1 cellular context compared by ENCODE assay signal in genomic region chr6:26020291-26020982, GRCh38.
TF ChIP-seq lines count a peak whose summit lies in the region.

No MANE protein-coding gene starts in this region.

TF ChIP-seq in K562, 482 proteins besides CTCF, POLR2A, EP300 and RAD21 (continued from another document and continues in another):
- no peak for TF ChIP-seq ARID3A (IDR thresholded peaks at IDR 0.05; ENCODE audit: borderline replicate concordance, low read depth, low read length)
- TF ChIP-seq PRMT5 (CRISPR knock-in tag; IDR thresholded peaks at IDR 0.05) = no peak
- no peak for TF ChIP-seq ZNF408 (CRISPR knock-in tag; IDR thresholded peaks at IDR 0.05; ENCODE audit: low read depth)
- peak; percentile 61 for TF ChIP-seq CREM (IDR thresholded peaks at IDR 0.05; ENCODE audit: low read depth)
- peak; percentile 4 for TF ChIP-seq ZFP36 (IDR thresholded peaks at IDR 0.05; ENCODE audit: low read depth, low read length, partially characterized antibody)
- peak; percentile 55 for TF ChIP-seq GATA2 (CRISPR knock-in tag; IDR thresholded peaks at IDR 0.05)
- 0 out of 2 replicates have a peak, but pooled peaks have one; percentile 84 for TF ChIP-seq FOXK1 (CRISPR knock-in tag; IDR thresholded peaks at IDR 0.05; ENCODE audit: borderline replicate concordance)
- TF ChIP-seq SUPT5H (IDR thresholded peaks at IDR 0.05) = peak; percentile 91
- no peak for TF ChIP-seq ZNF217 (CRISPR knock-in tag; IDR thresholded peaks at IDR 0.05)
- TF ChIP-seq ZNF311 (CRISPR knock-in tag; IDR thresholded peaks at IDR 0.05) = peak; percentile 17; the same call in 1 of the 2 replicates
- peak; percentile 86 for TF ChIP-seq POLR2B (IDR thresholded peaks at IDR 0.05; ENCODE audit: low read depth, partially characterized antibody)
- no peak for TF ChIP-seq FOXP1 (CRISPR knock-in tag; IDR thresholded peaks at IDR 0.05)
- TF ChIP-seq POLR2AphosphoS5 (IDR thresholded peaks at IDR 0.05; ENCODE audit: control insufficient read depth, insufficient read depth, low read depth, low read length) = peak; percentile 85
- peak; percentile 70 to 75 for TF ChIP-seq NRF1 (conservative IDR thresholded peaks at IDR 0.05 in 1 of 2, IDR thresholded peaks at IDR 0.05 in 1 of 2)
- 0 out of 2 replicates have a peak, but pooled peaks have one; percentile 83 for TF ChIP-seq ATF6 (CRISPR knock-in tag; IDR thresholded peaks at IDR 0.05)
- TF ChIP-seq CLOCK (CRISPR knock-in tag; IDR thresholded peaks at IDR 0.05; ENCODE audit: borderline replicate concordance) = no peak
- no peak for TF ChIP-seq YBX1 (IDR thresholded peaks at IDR 0.05)
- TF ChIP-seq GTF2F1 (IDR thresholded peaks at IDR 0.05; ENCODE audit: low read depth, low read length) = 0 out of 2 replicates have a peak, but pooled peaks have one; percentile 30
- peak; percentile 72 for TF ChIP-seq MBD2 (IDR thresholded peaks at IDR 0.05; ENCODE audit: borderline replicate concordance, low read depth)
- TF ChIP-seq ZNF589 (CRISPR knock-in tag; IDR thresholded peaks at IDR 0.05; ENCODE audit: low read depth) = 0 out of 2 replicates have a peak, but pooled peaks have one; percentile 13
- peak; percentile 53; the same call in 1 of the 2 replicates for TF ChIP-seq ZNF511 (CRISPR knock-in tag; IDR thresholded peaks at IDR 0.05)
- peak; percentile 79 for TF ChIP-seq PRPF4 (IDR thresholded peaks at IDR 0.05; ENCODE audit: insufficient read depth, low read depth, low read length, poor library complexity, severe bottlenecking)
- TF ChIP-seq NBN (IDR thresholded peaks at IDR 0.05; ENCODE audit: low read depth) = no peak
- TF ChIP-seq LEF1 (IDR thresholded peaks at IDR 0.05) = 0 out of 2 replicates have a peak, but pooled peaks have one; percentile 24
- peak; percentile 85; the same call in 1 of the 2 replicates for TF ChIP-seq ZC3H4 (CRISPR knock-in tag; IDR thresholded peaks at IDR 0.05; ENCODE audit: borderline replicate concordance)
- peak; percentile 72; the same call in 1 of the 2 replicates for TF ChIP-seq GTF2A2 (tag; IDR thresholded peaks at IDR 0.05)
- 0 out of 2 replicates have a peak, but pooled peaks have one; percentile 35 for TF ChIP-seq ZNF24 (IDR thresholded peaks at IDR 0.05)
- peak; percentile 90 for TF ChIP-seq POLR2H (tag; IDR thresholded peaks at IDR 0.05; ENCODE audit: low read depth)
- TF ChIP-seq AFF1 (IDR thresholded peaks at IDR 0.05; ENCODE audit: low read depth in 1 of 2, partially characterized antibody in 2 of 2) = peak; percentile 32 to 62
- peak; percentile 46; the same call in 1 of the 2 replicates for TF ChIP-seq ZKSCAN8 (CRISPR knock-in tag; IDR thresholded peaks at IDR 0.05)
- TF ChIP-seq MBD1 (CRISPR knock-in tag; IDR thresholded peaks at IDR 0.05) = 0 out of 2 replicates have a peak, but pooled peaks have one; percentile 9
- 0 out of 2 replicates have a peak, but pooled peaks have one; percentile 23 for TF ChIP-seq GTF2E2 (tag; IDR thresholded peaks at IDR 0.05)
- TF ChIP-seq SNAPC5 (CRISPR knock-in tag; IDR thresholded peaks at IDR 0.05) = no peak
- peak; percentile 66; the same call in 1 of the 2 replicates for TF ChIP-seq SAFB (IDR thresholded peaks at IDR 0.05; ENCODE audit: borderline replicate concordance, low read depth, low read length)
- TF ChIP-seq YY1 (IDR thresholded peaks at IDR 0.05; ENCODE audit: borderline replicate concordance in 1 of 3, control insufficient read depth in 1 of 3, extremely low read depth in 1 of 3, insufficient read depth in 3 of 3, insufficient read length in 1 of 3, insufficient replicate concordance in 2 of 3, low read depth in 1 of 3, low read length in 2 of 3) = peak in 1 of 3 experiments; percentile 63
- 0 out of 2 replicates have a peak, but pooled peaks have one; percentile 38 for TF ChIP-seq RB1 (IDR thresholded peaks at IDR 0.05; ENCODE audit: low read depth)
- no peak for TF ChIP-seq PBX2 (CRISPR knock-in tag; IDR thresholded peaks at IDR 0.05; ENCODE audit: low read depth)
- no peak for TF ChIP-seq PBX2 (tag; conservative IDR thresholded peaks at IDR 0.05; ENCODE audit: low read depth)
- no peak for TF ChIP-seq CCAR2 (IDR thresholded peaks at IDR 0.05; ENCODE audit: low read depth, low read length)
- TF ChIP-seq HDAC2 (IDR thresholded peaks at IDR 0.05) = peak; percentile 35; the same call in 1 of the 2 replicates
- peak; percentile 50; the same call in 1 of the 2 replicates for TF ChIP-seq PHF8 (IDR thresholded peaks at IDR 0.05; ENCODE audit: borderline replicate concordance, low read length)
- TF ChIP-seq ZC3H8 (IDR thresholded peaks at IDR 0.05) = no peak
